ENCODE assay signal across 13 cellular contexts in the genomic region with DNA sequence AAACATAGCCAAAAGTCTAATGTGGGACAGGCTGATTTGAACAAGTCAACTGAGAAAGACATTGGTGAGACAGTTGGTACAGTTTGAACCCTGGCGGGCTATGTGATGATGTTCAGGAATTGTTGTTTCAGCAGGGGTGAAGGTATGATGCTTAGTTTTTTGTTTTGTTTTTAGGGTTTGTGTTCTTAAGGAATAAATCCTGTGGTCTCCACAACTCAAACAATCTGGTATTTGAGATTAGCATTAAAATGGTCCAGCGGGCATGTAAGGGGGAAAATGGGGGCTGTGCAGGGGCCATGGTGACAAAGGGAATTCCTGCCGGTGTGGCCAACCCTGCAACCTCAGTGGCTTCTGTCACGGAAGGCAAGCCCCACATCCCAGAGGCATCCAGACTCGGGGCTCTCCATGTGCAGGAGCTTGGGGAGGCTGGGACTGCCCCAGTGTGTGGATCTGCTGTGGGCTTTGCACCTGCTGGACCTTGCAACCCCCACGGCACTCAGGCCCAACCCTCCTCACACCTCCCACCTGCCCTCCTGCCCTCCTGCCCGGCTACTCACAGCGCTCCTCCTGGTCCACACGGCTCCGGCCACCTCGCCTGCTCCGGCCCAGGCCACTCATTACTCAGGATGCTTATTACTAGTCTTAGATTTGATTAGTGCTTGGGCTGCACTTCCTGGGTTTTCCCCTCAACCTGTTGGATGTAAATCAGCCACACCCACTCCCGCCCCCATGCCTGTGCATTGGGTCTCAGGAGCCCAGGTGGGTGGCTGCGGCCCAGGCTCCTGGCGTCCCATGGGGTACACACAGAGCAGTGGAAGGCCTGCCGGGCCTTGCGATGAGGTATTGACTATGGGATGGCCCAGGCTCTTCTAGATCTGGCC. TPM values are rescaled to one million over a fixed set of nuclear protein-coding genes. Genes with fewer than 3 reads are reported as not detected.
DNase-seq lines count a peak whose midpoint lies in the region; ATAC-seq and TF ChIP-seq lines count a peak whose summit lies in the region.
"Had no signal": no experiment of that assay in that cellular context is flagged by ENCODE, and none has a peak within 500 bp of the region (broad histone marks: within the 10 kb centered on the region; RNA-seq: fewer than 3 reads in every experiment).

Gene TNFRSF13B, minus strand, starts transcription at position 661 of the 881 bp plus-strand sequence. Its CDS starts 43 bp downstream, at position 618.

- no peaks in the 10 kb centered on the region for H3K9me2 ChIP-seq in OCI-LY1 (ENCODE audit: low read depth, low read length)

- H3K27ac Mint-ChIP-seq in stimulated activated effector memory CD8-positive, alpha-beta T cell treated with anti-CD3 and anti-CD28 coated beads, Interleukin-12 subunit alpha, Interleukin-12 subunit beta, amount 100 ng/mL, for 72 hours: peak within 1 kb of the TSS; percentile 39
- H3K27ac Mint-ChIP-seq: mesothelial cell of epicardium had no signal

- peak within 1 kb of the TSS; percentile 92 for H3K27ac ChIP-seq in OCI-LY1 (ENCODE audit: low read depth, low read length, poor library complexity, severe bottlenecking)
- H3K27ac ChIP-seq: 22Rv1 had no signal

- H3K36me3 Mint-ChIP-seq in stimulated activated effector memory CD8-positive, alpha-beta T cell treated with anti-CD3 and anti-CD28 coated beads, Interleukin-12 subunit alpha, Interleukin-12 subunit beta, amount 100 ng/mL, for 72 hours: no peaks in the 10 kb centered on the region
- H3K36me3 Mint-ChIP-seq: mesothelial cell of epicardium had no signal

- no peaks in the 10 kb centered on the region for H3K36me3 ChIP-seq in H7 (replicated peaks; ENCODE audit: control insufficient read depth, insufficient read depth, low read length)
- peaks cover 5% of the 10 kb centered on the region; the same call in 1 of the 2 replicates for H3K36me3 ChIP-seq in OCI-LY1 (ENCODE audit: insufficient read depth, low read length)

- no peak within 1 kb of the TSS for H3K4me3 Mint-ChIP-seq in stimulated activated effector memory CD8-positive, alpha-beta T cell treated with anti-CD3 and anti-CD28 coated beads, Interleukin-12 subunit alpha, Interleukin-12 subunit beta, amount 100 ng/mL, for 72 hours
- H3K4me3 Mint-ChIP-seq: mesothelial cell of epicardium had no signal

- H3K4me3 ChIP-seq in H7 (ENCODE audit: insufficient read depth, low read depth, low read length) (no peak within 1 kb of the TSS), OCI-LY1 (ENCODE audit: low read depth, low read length, poor library complexity, severe bottlenecking) (peak within 1 kb of the TSS; percentile 67)

- no peaks in the 10 kb centered on the region for H3K9me3 Mint-ChIP-seq in stimulated activated effector memory CD8-positive, alpha-beta T cell treated with anti-CD3 and anti-CD28 coated beads, Interleukin-12 subunit alpha, Interleukin-12 subunit beta, amount 100 ng/mL, for 72 hours
- H3K9me3 Mint-ChIP-seq: mesothelial cell of epicardium had no signal

- peaks cover 9% of the 10 kb centered on the region for H3K4me1 Mint-ChIP-seq in stimulated activated effector memory CD8-positive, alpha-beta T cell treated with anti-CD3 and anti-CD28 coated beads, Interleukin-12 subunit alpha, Interleukin-12 subunit beta, amount 100 ng/mL, for 72 hours
- H3K4me1 Mint-ChIP-seq: mesothelial cell of epicardium had no signal

- H3K27me3 ChIP-seq in H7 (ENCODE audit: control insufficient read depth, insufficient read depth, low read length) (no peaks in the 10 kb centered on the region), OCI-LY1 (ENCODE audit: insufficient read depth, low read length) (no peaks in the 10 kb centered on the region)

- no peak for DNase-seq in activated CD4-positive, CD25-positive, alpha-beta regulatory T cell (lab: John Stamatoyannopoulos, UW)
- DNase-seq in H7 (peak; percentile 34), SK-N-DZ (ENCODE audit: low spot score) (no peak), EL (no peak)
- no peak for DNase-seq in stimulated activated effector memory CD8-positive, alpha-beta T cell treated with anti-CD3 and anti-CD28 coated beads, Interleukin-12 subunit alpha, Interleukin-12 subunit beta, amount 100 ng/mL, for 72 hours (ENCODE audit: low spot score in 2 of 2)
- DNase-seq: activated T-cell treated with anti-CD3 and anti-CD28 coated beads, Interleukin-2, amount 50 U/mL, for 1 hour; NCI-H1417 treated with DMSO at 0.1 percent for 48 hours had no signal

- peaks cover 81% of the 10 kb centered on the region for H3K4me1 ChIP-seq in OCI-LY1 (ENCODE audit: insufficient read depth, low read length, severe bottlenecking)

- peak within 1 kb of the TSS; percentile 66 for H3K9ac ChIP-seq in OCI-LY1 (ENCODE audit: low read length)

- ATAC-seq in activated CD4-positive, CD25-positive, alpha-beta regulatory T cell treated with anti-CD3 and anti-CD28 coated beads, Interleukin-2, amount 50 U/mL, for 24 hours: peak; percentile 34 to 40
- peak; percentile 28 for ATAC-seq in stimulated activated effector memory CD8-positive, alpha-beta T cell treated with anti-CD3 and anti-CD28 coated beads, Interleukin-12 subunit alpha, Interleukin-12 subunit beta, amount 100 ng/mL, for 72 hours
- no peak for ATAC-seq in GM19324 (IDR thresholded peaks at IDR 0.05; ENCODE audit: low FRiP score, unreplicated experiment)
- ATAC-seq: sciatic nerve had no signal

- no peaks in the 10 kb centered on the region for H3F3A ChIP-seq in OCI-LY1 (ENCODE audit: insufficient read depth, low read length)

- no peak within 1 kb of the TSS for H2AFZ ChIP-seq in OCI-LY1 (ENCODE audit: low read length)

- no peaks in the 10 kb centered on the region for H3K9me3 ChIP-seq in OCI-LY1 (ENCODE audit: low read length)

- TF ChIP-seq CTCF in OCI-LY1 (IDR thresholded peaks at IDR 0.05; ENCODE audit: low read length): no peak

- peaks cover 4% of the 10 kb centered on the region; the same call in 1 of the 2 replicates for H3K79me2 ChIP-seq in OCI-LY1 (ENCODE audit: insufficient read depth, low read length)

- H3K4me2 ChIP-seq in OCI-LY1 (ENCODE audit: low read length): peak within 1 kb of the TSS; percentile 79

- H4K20me1 ChIP-seq in OCI-LY1 (ENCODE audit: insufficient read depth, low read length): no peaks in the 10 kb centered on the region

RNA-seq across cellular contexts. Expression of gene TNFRSF13B, which starts in this region (rescaled TPM):
- 0.21 TPM in 1 of 2 replicates, not detected in the other for total RNA-seq in H7 (2014; rRNA removed; shearing (Covaris generic))
- polyA plus RNA-seq in SK-N-DZ (2014; cell fraction: cytosol; rRNA removed): not detected in 2 replicates
- not detected in 2 replicates for polyA plus RNA-seq in SK-N-DZ (2014; cell fraction: nucleus; rRNA removed)
- total RNA-seq: mesothelial cell of epicardium, sciatic nerve had no signal

Comparison
In these comparisons a context has a peak if more than half of its experiments do, and no peak if none do; other contexts are left out.
1. Peak in DNase-seq in H7; RNA of the gene not detected or under 1 TPM.